In genomic region chr22:23834406-23834805, GRCh38 we compare ENCODE assay signal across 26 cellular contexts. TPM values are rescaled to one million over a fixed set of nuclear protein-coding genes. Genes with fewer than 3 reads are reported as not detected.
DNase-seq lines count a peak whose midpoint lies in the region; ATAC-seq, FAIRE-seq and TF ChIP-seq lines count a peak whose summit lies in the region.
"Had no signal": no experiment of that assay in that cellular context is flagged by ENCODE, and none has a peak within 500 bp of the region (broad histone marks: within the 10 kb centered on the region; RNA-seq: fewer than 3 reads in every experiment).

No MANE protein-coding gene starts in this region.

- POLR2A ChIA-PET in SK-N-SH (lab: Yijun Ruan, JAX) = interaction anchor here (0.8 kb wide), 1 partner anchor 12 kb away, joined by 4 read pairs; no protein-coding TSS in a partner anchor
- POLR2A ChIA-PET in HEK293T (lab: Yijun Ruan, JAX) = interaction anchor here (1.4 to 2.2 kb wide), 3 partner anchors 9 to 60 kb away, joined by 4 to 10 read pairs (median 4); partner anchors contain the start of genes MIF and SLC2A11

- TF ChIP-seq EP300 in SK-N-SH (IDR thresholded peaks at IDR 0.05; ENCODE audit: borderline replicate concordance in 1 of 2, low read depth in 1 of 2, low read length in 1 of 2) (no peak), gastroesophageal sphincter (IDR thresholded peaks at IDR 0.05) (no peak)

- peaks cover 8% of the 10 kb centered on the region for H3F3A ChIP-seq in SK-N-SH (replicated peaks; ENCODE audit: insufficient read depth)

- TF ChIP-seq RAD21 in SK-N-SH (IDR thresholded peaks at IDR 0.05; ENCODE audit: low read length) = no peak

- H3K79me2 ChIP-seq in SK-N-SH (ENCODE audit: insufficient read depth) = peaks cover 21% of the 10 kb centered on the region

- peaks cover 0 to 47% of the 10 kb centered on the region in 2 experiments for H3K36me3 ChIP-seq in SK-N-SH (replicated peaks in 1 of 2; ENCODE audit: control insufficient read depth in 1 of 2, insufficient read depth in 2 of 2, low read length in 1 of 2)
- peaks cover 0 to 25% (median 3%) of the 10 kb centered on the region in 3 donors for H3K36me3 ChIP-seq in pancreas
- H3K36me3 ChIP-seq in thoracic aorta = peaks cover 6% of the 10 kb centered on the region
- peaks cover 0 to 82% of the 10 kb centered on the region in 2 donors for H3K36me3 ChIP-seq in gastroesophageal sphincter

- H3K4me1 ChIP-seq in SK-N-SH (ENCODE audit: control insufficient read depth in 1 of 2, insufficient read depth in 2 of 2, low read depth in 1 of 2, low read length in 1 of 2) = peaks cover 0 to 57% of the 10 kb centered on the region in 2 experiments; a peak in 2 of 4 replicates
- peaks cover 0 to 13% (median 13%) of the 10 kb centered on the region in 3 donors for H3K4me1 ChIP-seq in pancreas
- H3K4me1 ChIP-seq in thoracic aorta (ENCODE audit: control insufficient read depth in 1 of 2, low read depth in 2 of 2) = peaks cover 33 to 62% of the 10 kb centered on the region in 2 donors
- H3K4me1 ChIP-seq in gastroesophageal sphincter = peaks cover 0 to 42% (median 15%) of the 10 kb centered on the region in 3 donors

- no peaks in the 10 kb centered on the region for H3K9me2 ChIP-seq in SK-N-SH

- 94% methylated on average over 3 of the region's 3 CpGs for WGBS in SK-N-SH (ENCODE audit: low lambda C conversion rate)
- WGBS in pancreas, 2 donors = 84 to 97% methylated on average over 3 of the region's 3 CpGs
- 100% methylated on average over 2 of the region's 3 CpGs; no CpG with 5 or more reads in 1 of the 2 donors for WGBS in gastroesophageal sphincter (ENCODE audit: low coverage in 1 of 2), 2 donors

- intact Hi-C loops in pancreas (cut with DNase I) = no loop called here

- H3K27ac ChIP-seq in SK-N-SH (ENCODE audit: low read depth in 2 of 2, low read length in 1 of 2) = no peak overlapping the region; a peak in 1 of 4 replicates
- H3K27ac ChIP-seq in cingulate gyrus (ENCODE audit: low read depth, low read length) = peak overlapping the region; percentile 81
- H3K27ac ChIP-seq in pancreas = peak overlapping the region; percentile 20 to 59 (median 40)
- H3K27ac ChIP-seq in thoracic aorta = peak overlapping the region; percentile 48 to 56
- peak overlapping the region in 2 of 4 donors; percentile 12 to 45 for H3K27ac ChIP-seq in gastroesophageal sphincter
- H3K27ac ChIP-seq: epithelial cell of prostate had no signal

- H2AFZ ChIP-seq in SK-N-SH (ENCODE audit: low read depth) = no peak overlapping the region

- no peak for FAIRE-seq in pancreas (lab: Jason Lieb, UNC)
- FAIRE-seq: GM12892 had no signal

- ATAC-seq in SK-N-SH treated with all-trans-retinoic acid at 6 μM for 48 hours (no peak), pancreas (no peak), thoracic aorta (ENCODE audit: insufficient number of reproducible peaks, low FRiP score, low read depth) (no peak), GM19035 (IDR thresholded peaks at IDR 0.05; ENCODE audit: unreplicated experiment) (no peak), gastroesophageal sphincter (no peak)
- ATAC-seq: naive thymus-derived CD4-positive, alpha-beta T cell had no signal

- no peak for TF ChIP-seq POLR2A in gastroesophageal sphincter (IDR thresholded peaks at IDR 0.05)

- no peak overlapping the region for H3K4me2 ChIP-seq in SK-N-SH

- TF ChIP-seq CTCF in SK-N-SH (IDR thresholded peaks at IDR 0.05) (no peak), pancreas (IDR thresholded peaks at IDR 0.05) (no peak), thoracic aorta (IDR thresholded peaks at IDR 0.05) (no peak), gastroesophageal sphincter (IDR thresholded peaks at IDR 0.05) (no peak)

- H3K9me3 ChIP-seq in SK-N-SH = no peaks in the 10 kb centered on the region
- H3K9me3 ChIP-seq in pancreas = no peaks in the 10 kb centered on the region
- H3K9me3 ChIP-seq in thoracic aorta = no peaks in the 10 kb centered on the region
- H3K9me3 ChIP-seq in gastroesophageal sphincter = no peaks in the 10 kb centered on the region
- H3K9me3 ChIP-seq: spleen had no signal

- no peaks in the 10 kb centered on the region; the same call in 1 of the 2 replicates for H4K20me1 ChIP-seq in SK-N-SH (ENCODE audit: insufficient read depth)

- H3K4me3 ChIP-seq in SK-N-SH (ENCODE audit: low read depth in 2 of 2, low read length in 1 of 2) (no peak overlapping the region), pancreas (no peak overlapping the region), thoracic aorta (no peak overlapping the region), gastroesophageal sphincter (no peak overlapping the region)
- H3K4me3 ChIP-seq: spleen had no signal

- CTCF ChIA-PET in SK-N-SH (lab: Yijun Ruan, JAX) (interaction anchor here (1.3 to 2.6 kb wide), 2 partner anchors 15 to 66 kb away, joined by 4 to 15 read pairs; partner anchors contain the start of gene CHCHD10), HEK293T (lab: Yijun Ruan, JAX) (no interaction called here)

- H3K9ac ChIP-seq in SK-N-SH = no peak overlapping the region

- H3K27me3 ChIP-seq in SK-N-SH (ENCODE audit: insufficient read depth) (no peaks in the 10 kb centered on the region), pancreas (no peaks in the 10 kb centered on the region), thoracic aorta (replicated peaks; ENCODE audit: insufficient read depth) (no peaks in the 10 kb centered on the region), gastroesophageal sphincter (no peaks in the 10 kb centered on the region)
- H3K27me3 ChIP-seq: spleen had no signal

- DNase-seq in SK-N-SH (peak; percentile 8), pancreas (no peak), thoracic aorta (ENCODE audit: low spot score) (no peak), HEK293T (ENCODE audit: extremely low spot score) (no peak)
- DNase-seq: 8988T; activated CD4-positive, alpha-beta T cell treated with anti-CD3 and anti-CD28 coated beads for 1 hour; activated effector memory CD4-positive, alpha-beta T cell treated with Interleukin-2 at 50 U/mL for 16 hours; activated naive CD8-positive, alpha-beta T cell treated with anti-CD3 and anti-CD28 coated beads, Interleukin-2, amount 10 ng/mL, durations not matched to agents 7 days and 5 days; activated T-cell treated with anti-CD3 and anti-CD28 coated beads for 4 hours; AML-193; CD8-positive, alpha-beta memory T cell; DMS 273 treated with DMSO at 0.1 percent for 48 hours; effector CD8-positive, alpha-beta T cell; GOT3; Kasumi-1; naive thymus-derived CD4-positive, alpha-beta T cell; NCI-H1436; NCI-H345; NCI-H774 had no signal

TF ChIP-seq in SK-N-SH, 30 proteins besides CTCF, POLR2A, EP300 and RAD21:
- TF ChIP-seq YY1 (IDR thresholded peaks at IDR 0.05; ENCODE audit: low read depth) (no peak), GABPA (IDR thresholded peaks at IDR 0.05; ENCODE audit: low read depth) (no peak), SMC3 (IDR thresholded peaks at IDR 0.05; ENCODE audit: low read depth, low read length) (no peak), NFIC (IDR thresholded peaks at IDR 0.05; ENCODE audit: borderline replicate concordance) (no peak), MEF2A (IDR thresholded peaks at IDR 0.05; ENCODE audit: borderline replicate concordance, low read depth) (no peak), FOSL2 (IDR thresholded peaks at IDR 0.05; ENCODE audit: borderline replicate concordance, low read depth) (no peak)
TF ChIP-seq in SK-N-SH: peak in this region for 0.

TF ChIP-seq in SK-N-SH treated with all-trans-retinoic acid at 6 μM for 48 hours, 23 proteins besides CTCF, POLR2A, EP300 and RAD21 (continues in another document):
- no peak for TF ChIP-seq ZNF565 (CRISPR knock-in tag; conservative IDR thresholded peaks at IDR 0.05; ENCODE audit: low read depth)
- no peak for TF ChIP-seq ZFP30 (CRISPR knock-in tag; IDR thresholded peaks at IDR 0.05)
- no peak for TF ChIP-seq SNAI2 (CRISPR knock-in tag; IDR thresholded peaks at IDR 0.05)
- TF ChIP-seq BACH2 (CRISPR knock-in tag; IDR thresholded peaks at IDR 0.05; ENCODE audit: borderline replicate concordance) = no peak

TF ChIP-seq in HEK293T, 16 proteins besides CTCF, POLR2A, EP300 and RAD21 (continues in another document):
- TF ChIP-seq TARDBP (IDR thresholded peaks at IDR 0.05) (no peak), BHLHE40 (IDR thresholded peaks at IDR 0.05; ENCODE audit: borderline replicate concordance) (no peak), FOXK2 (IDR thresholded peaks at IDR 0.05) (no peak), LEF1 (IDR thresholded peaks at IDR 0.05; ENCODE audit: borderline replicate concordance) (no peak), FOXM1 (IDR thresholded peaks at IDR 0.05; ENCODE audit: borderline replicate concordance) (no peak), HDGF (IDR thresholded peaks at IDR 0.05; ENCODE audit: borderline replicate concordance) (no peak), L3MBTL2 (conservative IDR thresholded peaks at IDR 0.05) (no peak)

RNA-seq across cellular contexts. Expression of gene DERL3, which starts 4.4 kb away (rescaled TPM):
- polyA plus RNA-seq in SK-N-SH (2012; rRNA removed) (not detected in 2 replicates), pancreas (10 to 100 TPM; 19.7 to 26.3 TPM)
- not detected in 2 replicates for polyA plus RNA-seq in SK-N-SH (2012; cell fraction: cytosol; rRNA removed)
- 0.01 TPM in 2 replicates for polyA plus RNA-seq in SK-N-SH (2012; cell fraction: nucleus; rRNA removed)
- total RNA-seq in pancreas (10 to 100 TPM; 13.0 to 26.5 (median 19.1) TPM), thoracic aorta (1 to 10 TPM; 2.5 to 3.0 TPM), gastroesophageal sphincter (1 to 10 TPM in 1 of 4 donors, not detected in 3; 1.7 TPM)
- polyA plus RNA-seq: naive thymus-derived CD4-positive, alpha-beta T cell had no signal

RNA-seq across cellular contexts. Expression of gene SLC2A11, which starts 23.3 kb away (rescaled TPM):
- polyA plus RNA-seq in SK-N-SH (2012; rRNA removed) (21.8 and 27.1 TPM in 2 replicates), pancreas (10 to 100 TPM; 19.2 to 21.9 TPM)
- polyA plus RNA-seq in SK-N-SH (2012; cell fraction: cytosol; rRNA removed) = 9.3 and 12.5 TPM in 2 replicates
- 68.9 and 85.4 TPM in 2 replicates for polyA plus RNA-seq in SK-N-SH (2012; cell fraction: nucleus; rRNA removed)
- total RNA-seq in pancreas (10 to 100 TPM; 10.3 to 20.2 (median 14.7) TPM), thoracic aorta (10 to 100 TPM in 1 of 2 donors, 1 to 10 TPM in 1; 9.2 to 25.5 TPM), gastroesophageal sphincter (10 to 100 TPM in 3 of 4 donors, 1 to 10 TPM in 1; 7.3 to 39.8 (median 18.8) TPM)

RNA-seq across cellular contexts. Expression of gene SMARCB1, which starts 47.6 kb away (rescaled TPM):
- polyA plus RNA-seq in SK-N-SH (2012; rRNA removed) (182 and 215 TPM in 2 replicates), pancreas (10 to 100 TPM; 28.2 to 37.1 TPM)
- polyA plus RNA-seq in SK-N-SH (2012; cell fraction: cytosol; rRNA removed) = 170 and 192 TPM in 2 replicates
- 113 and 134 TPM in 2 replicates for polyA plus RNA-seq in SK-N-SH (2012; cell fraction: nucleus; rRNA removed)
- total RNA-seq in pancreas (10 to 100 TPM; 25.2 to 36.8 (median 30.4) TPM), thoracic aorta (10 to 100 TPM; 43.5 to 50.0 TPM), gastroesophageal sphincter (10 to 100 TPM; 27.9 to 58.8 (median 32.7) TPM)

RNA-seq across cellular contexts. Expression of gene MIF, which starts 59.8 kb away (rescaled TPM):
- polyA plus RNA-seq in SK-N-SH (2012; rRNA removed) (496 and 565 TPM in 2 replicates), pancreas (100 to 1,000 TPM; 353 to 476 TPM)
- polyA plus RNA-seq in SK-N-SH (2012; cell fraction: cytosol; rRNA removed) = 295 and 435 TPM in 2 replicates
- 201 and 326 TPM in 2 replicates for polyA plus RNA-seq in SK-N-SH (2012; cell fraction: nucleus; rRNA removed)
- total RNA-seq in pancreas (100 to 1,000 TPM; 128 to 269 (median 192) TPM), thoracic aorta (100 to 1,000 TPM; 152 to 157 TPM), gastroesophageal sphincter (100 to 1,000 TPM; 164 to 261 (median 237) TPM)

Comparison
In these comparisons a context has a peak if more than half of its experiments do, and no peak if none do; other contexts are left out.
1. H3K27ac ChIP-seq: peak in cingulate gyrus (single experiment), pancreas (4 of 4) and thoracic aorta (2 of 2); none in SK-N-SH (0 of 2).